8 cellular contexts compared by ENCODE assay signal in genomic region chr1:247210062-247210385, GRCh38. TPM values are rescaled to one million over a fixed set of nuclear protein-coding genes. Genes with fewer than 3 reads are reported as not detected.
DNase-seq lines count a peak whose midpoint lies in the region; ATAC-seq and TF ChIP-seq lines count a peak whose summit lies in the region.

No MANE protein-coding gene starts in this region.

- H3K36me3 Mint-ChIP-seq in T-cell (peaks cover 23% of the 10 kb centered on the region), glutamatergic neuron (ENCODE audit: unreplicated experiment) (peaks cover 4% of the 10 kb centered on the region)

- H3K27ac Mint-ChIP-seq in T-cell: peak overlapping the region; percentile 77 to 87
- H3K27ac Mint-ChIP-seq in glutamatergic neuron (ENCODE audit: unreplicated experiment): peak overlapping the region; percentile 86

- H3K4me1 Mint-ChIP-seq in T-cell: peaks cover 54 to 75% (median 74%) of the 10 kb centered on the region in 3 donors
- peaks cover 22% of the 10 kb centered on the region for H3K4me1 Mint-ChIP-seq in glutamatergic neuron (ENCODE audit: low read depth, unreplicated experiment)

- H3K27me3 Mint-ChIP-seq in T-cell (no peaks in the 10 kb centered on the region), glutamatergic neuron (ENCODE audit: unreplicated experiment) (peaks cover 2% of the 10 kb centered on the region)

- H3K4me3 Mint-ChIP-seq in T-cell (peak overlapping the region; percentile 94), glutamatergic neuron (ENCODE audit: unreplicated experiment) (peak overlapping the region; percentile 95)

- H3K27ac ChIP-seq in skin epidermis: peak overlapping the region in 20 of 21 experiments; percentile 77 to 99 (median 92)

- POLR2A ChIA-PET in T-cell (lab: Charles Lee): interaction anchor here (0.6 to 1.3 kb wide), 7 partner anchors 11 to 389 kb away, joined by 3 to 7 read pairs (median 3); no protein-coding TSS in a partner anchor

- H3K9me3 Mint-ChIP-seq in T-cell (peaks cover 0 to 5% (median 0%) of the 10 kb centered on the region in 3 donors), glutamatergic neuron (ENCODE audit: unreplicated experiment) (peaks cover 9% of the 10 kb centered on the region)

- H3K4me3 ChIP-seq in skin epidermis: peak overlapping the region; percentile 66 to 97 (median 87)

- ATAC-seq in GM18511 (IDR thresholded peaks at IDR 0.05; ENCODE audit: unreplicated experiment) (peak; percentile 4), HG02763 (IDR thresholded peaks at IDR 0.05; ENCODE audit: unreplicated experiment) (peak; percentile 0), T-cell (replicated peaks in 1 of 4) (no peak), HG03196 (IDR thresholded peaks at IDR 0.05; ENCODE audit: unreplicated experiment) (no peak)

- DNase-seq in T-cell: no peak
- DNase-seq in glutamatergic neuron: no peak
- DNase-seq in amniotic stem cell (lab: John Stamatoyannopoulos, UW): no peak
- DNase-seq in mucosa of gallbladder (ENCODE audit: low spot score): no peak

- TF ChIP-seq CTCF in glutamatergic neuron (IDR thresholded peaks at IDR 0.05; ENCODE audit: partially characterized antibody, unreplicated experiment): no peak

- CTCF ChIA-PET in T-cell (lab: Charles Lee): no interaction called here

RNA-seq across cellular contexts. Expression of gene ZNF124, which starts 38.2 kb away (rescaled TPM):
- total RNA-seq in T-cell (10 to 100 TPM; 17.0 to 22.1 (median 18.3) TPM), glutamatergic neuron (ENCODE audit: unreplicated experiment) (137 TPM), mucosa of gallbladder (34.2 TPM)

RNA-seq across cellular contexts. Expression of gene VN1R5, which starts 45.8 kb away (rescaled TPM):
- total RNA-seq in T-cell (not detected), glutamatergic neuron (ENCODE audit: unreplicated experiment) (not detected), mucosa of gallbladder (not detected)

Comparison
In these comparisons a context has a peak if more than half of its experiments do, and no peak if none do; other contexts are left out.
1. ATAC-seq: peak in GM18511 (single experiment) and HG02763 (single experiment); none in T-cell (0 of 4) and HG03196 (single experiment).